ENCODE assay signal across 29 cellular contexts in genomic region chr5:87360132-87360531, GRCh38.
"Had no signal": no experiment of that assay in that cellular context is flagged by ENCODE, and none has a peak within 500 bp of the region (broad histone marks: within the 10 kb centered on the region; RNA-seq: fewer than 3 reads in every experiment).

No MANE protein-coding gene starts in this region.

- H3K4me3 ChIP-seq: colonic mucosa had no signal

- H3K27me3 Mint-ChIP-seq: activated CD4-positive, alpha-beta memory T cell treated with anti-CD3 and anti-CD28 coated beads for 36 hours; activated CD4-positive, alpha-beta T cell treated with anti-CD3 and anti-CD28 coated beads for 36 hours; activated CD4-positive, alpha-beta T cell treated with anti-CD3 and anti-CD28 coated beads, Interleukin-2, amount 10 ng/mL, durations not matched to agents 24 days and 14 days; activated CD8-positive, alpha-beta memory T cell treated with anti-CD3 and anti-CD28 coated beads, Interleukin-2, amount 10 ng/mL, durations not matched to agents 7 days and 5 days; activated naive CD4-positive, alpha-beta T cell treated with anti-CD3 and anti-CD28 coated beads, Interleukin-2, amount 10 ng/mL, durations not matched to agents 7 days and 5 days; activated naive CD8-positive, alpha-beta T cell treated with anti-CD3 and anti-CD28 coated beads, Interleukin-2, amount 10 ng/mL, durations not matched to agents 7 days and 5 days; T-cell had no signal

- H3K36me3 ChIP-seq: colonic mucosa had no signal

- DNase-seq: activated CD4-positive, alpha-beta memory T cell treated with anti-CD3 and anti-CD28 coated beads for 36 hours; activated CD4-positive, alpha-beta T cell treated with anti-CD3 and anti-CD28 coated beads for 36 hours; activated CD4-positive, alpha-beta T cell treated with anti-CD3 and anti-CD28 coated beads, Interleukin-2, amount 10 ng/mL, durations not matched to agents 24 days and 14 days; activated CD4-positive, CD25-positive, alpha-beta regulatory T cell; activated CD4-positive, CD25-positive, alpha-beta regulatory T cell treated with anti-CD3 and anti-CD28 coated beads, Interleukin-2, amount 50 U/mL, for 72 hours; activated CD8-positive, alpha-beta memory T cell treated with anti-CD3 and anti-CD28 coated beads, Interleukin-2, amount 10 ng/mL, durations not matched to agents 7 days and 5 days; activated CD8-positive, alpha-beta memory T cell treated with anti-CD3 and anti-CD28 coated beads, Interleukin-2, amount 50 U/mL, for 4 hours; activated CD8-positive, alpha-beta T cell treated with anti-CD3 and anti-CD28 coated beads, Interleukin-2, amount 10 ng/mL, durations not matched to agents 7 days and 5 days; activated gamma-delta T cell; activated naive CD4-positive, alpha-beta T cell; activated naive CD4-positive, alpha-beta T cell treated with anti-CD3 and anti-CD28 coated beads, Interleukin-2, amount 10 ng/mL, durations not matched to agents 7 days and 5 days; activated naive CD8-positive, alpha-beta T cell treated with anti-CD3 and anti-CD28 coated beads, Interleukin-2, amount 10 ng/mL, durations not matched to agents 7 days and 5 days; activated T-cell treated with anti-CD3 and anti-CD28 coated beads, Interleukin-2, amount 50 U/mL, for 1 hour; activated T-cell treated with anti-CD3 and anti-CD28 coated beads, Interleukin-2, amount 50 U/mL, for 72 hours; amniotic stem cell; anterior cingulate cortex; caudate nucleus; colonic mucosa; effector CD8-positive, alpha-beta T cell; foreskin fibroblast; head of caudate nucleus; SW 1271; T-cell; T1000 had no signal

- FAIRE-seq: endometrium, endothelial cell of umbilical vein had no signal

- H3K27ac ChIP-seq: colonic mucosa had no signal

- H3K27me3 ChIP-seq: colonic mucosa had no signal

- H3K4me3 Mint-ChIP-seq: activated CD4-positive, alpha-beta memory T cell treated with anti-CD3 and anti-CD28 coated beads for 36 hours; activated CD4-positive, alpha-beta T cell treated with anti-CD3 and anti-CD28 coated beads for 36 hours; activated CD4-positive, alpha-beta T cell treated with anti-CD3 and anti-CD28 coated beads, Interleukin-2, amount 10 ng/mL, durations not matched to agents 24 days and 14 days; activated CD8-positive, alpha-beta memory T cell treated with anti-CD3 and anti-CD28 coated beads, Interleukin-2, amount 10 ng/mL, durations not matched to agents 7 days and 5 days; activated CD8-positive, alpha-beta T cell treated with anti-CD3 and anti-CD28 coated beads, Interleukin-2, amount 10 ng/mL, durations not matched to agents 7 days and 5 days; activated naive CD4-positive, alpha-beta T cell treated with anti-CD3 and anti-CD28 coated beads, Interleukin-2, amount 10 ng/mL, durations not matched to agents 7 days and 5 days; activated naive CD8-positive, alpha-beta T cell treated with anti-CD3 and anti-CD28 coated beads, Interleukin-2, amount 10 ng/mL, durations not matched to agents 7 days and 5 days; activated T-cell treated with anti-CD3 and anti-CD28 coated beads, Interleukin-2, amount 50 U/mL, for 72 hours; T-cell; T-helper 1 cell treated with Interleukin-12 subunit alpha and Interleukin-12 subunit beta and Interleukin-4 antibody, amounts not matched to agents 30 μg/mL and 1 μg/mL, for 36 hours had no signal

- H3K27ac Mint-ChIP-seq: activated CD4-positive, alpha-beta memory T cell treated with anti-CD3 and anti-CD28 coated beads for 36 hours; activated CD4-positive, alpha-beta T cell treated with anti-CD3 and anti-CD28 coated beads for 36 hours; activated CD4-positive, alpha-beta T cell treated with anti-CD3 and anti-CD28 coated beads, Interleukin-2, amount 10 ng/mL, durations not matched to agents 24 days and 14 days; activated CD8-positive, alpha-beta memory T cell treated with anti-CD3 and anti-CD28 coated beads, Interleukin-2, amount 10 ng/mL, durations not matched to agents 7 days and 5 days; activated CD8-positive, alpha-beta T cell treated with anti-CD3 and anti-CD28 coated beads, Interleukin-2, amount 10 ng/mL, durations not matched to agents 7 days and 5 days; activated naive CD4-positive, alpha-beta T cell treated with anti-CD3 and anti-CD28 coated beads, Interleukin-2, amount 10 ng/mL, durations not matched to agents 7 days and 5 days; activated naive CD8-positive, alpha-beta T cell treated with anti-CD3 and anti-CD28 coated beads, Interleukin-2, amount 10 ng/mL, durations not matched to agents 7 days and 5 days; activated T-cell treated with anti-CD3 and anti-CD28 coated beads, Interleukin-2, amount 50 U/mL, for 72 hours; T-helper 1 cell treated with Interleukin-12 subunit alpha and Interleukin-12 subunit beta and Interleukin-4 antibody, amounts not matched to agents 30 μg/mL and 1 μg/mL, for 36 hours had no signal

- H3K9me3 Mint-ChIP-seq: activated CD4-positive, alpha-beta memory T cell treated with anti-CD3 and anti-CD28 coated beads for 36 hours; activated CD4-positive, alpha-beta T cell treated with anti-CD3 and anti-CD28 coated beads, Interleukin-2, amount 10 ng/mL, durations not matched to agents 24 days and 14 days; activated naive CD4-positive, alpha-beta T cell treated with anti-CD3 and anti-CD28 coated beads, Interleukin-2, amount 10 ng/mL, durations not matched to agents 7 days and 5 days; activated T-cell treated with anti-CD3 and anti-CD28 coated beads, Interleukin-2, amount 50 U/mL, for 72 hours; T-cell; T-helper 1 cell treated with Interleukin-12 subunit alpha and Interleukin-12 subunit beta and Interleukin-4 antibody, amounts not matched to agents 30 μg/mL and 1 μg/mL, for 36 hours had no signal

- H3K9me3 ChIP-seq: colonic mucosa had no signal

- H3K4me1 ChIP-seq: colonic mucosa had no signal

- ATAC-seq: activated CD4-positive, alpha-beta T cell treated with anti-CD3 and anti-CD28 coated beads for 36 hours; activated CD8-positive, alpha-beta memory T cell treated with anti-CD3 and anti-CD28 coated beads, Interleukin-2, amount 10 ng/mL, durations not matched to agents 7 days and 5 days; activated CD8-positive, alpha-beta T cell treated with anti-CD3 and anti-CD28 coated beads, Interleukin-2, amount 10 ng/mL, durations not matched to agents 7 days and 5 days; activated naive CD4-positive, alpha-beta T cell treated with anti-CD3 and anti-CD28 coated beads, Interleukin-2, amount 50 U/mL, for 72 hours; activated T-cell treated with anti-CD3 and anti-CD28 coated beads, Interleukin-2, amount 50 U/mL, for 72 hours; esophagus mucosa; T-cell had no signal
